Comparison of ENCODE assay signal across 8 cellular contexts in the genomic region with DNA sequence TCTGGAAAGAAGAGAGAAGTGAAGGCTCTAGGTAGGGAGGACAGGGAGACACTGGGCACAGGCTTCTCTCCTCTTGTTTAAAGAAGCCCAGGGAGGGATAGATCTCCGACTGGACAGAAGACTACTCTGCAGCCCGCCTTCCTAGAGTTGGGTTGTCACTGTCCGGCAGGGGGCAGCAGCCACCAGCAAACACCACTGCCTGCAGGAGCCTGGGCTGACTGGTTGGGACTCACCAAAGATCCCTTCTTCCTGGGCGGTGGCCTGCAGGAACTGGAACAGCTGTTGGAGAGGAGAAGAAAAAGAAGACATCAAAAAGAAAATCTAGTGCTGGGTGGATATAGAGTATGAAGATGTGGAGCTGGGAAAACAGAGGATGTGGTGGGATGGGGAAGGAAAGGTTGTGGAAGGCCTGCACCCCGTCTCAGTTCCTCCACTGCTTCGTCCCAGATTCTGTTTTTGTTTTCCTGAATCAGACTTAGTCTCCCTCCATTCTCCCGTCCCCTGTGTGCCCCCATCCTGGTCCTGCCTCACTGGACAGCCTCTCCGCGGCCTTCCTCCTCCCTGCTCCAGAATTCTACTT. TPM values are rescaled to one million over a fixed set of nuclear protein-coding genes. Genes with fewer than 3 reads are reported as not detected.
DNase-seq lines count a peak whose midpoint lies in the region; ATAC-seq, FAIRE-seq and TF ChIP-seq lines count a peak whose summit lies in the region.
"Not testable (repeated sequence)": the region's sequence is repeated elsewhere in the genome, so short reads cannot be mapped to it uniquely, and the experiment has no call there.

No MANE protein-coding gene starts in this region.

- not testable (repeated sequence) for H3K27me3 Mint-ChIP-seq in MCF 10A (ENCODE audit: insufficient read depth, unreplicated experiment)

- H3K27ac ChIP-seq in small intestine (ENCODE audit: low read depth in 1 of 2, low read length in 1 of 2) = not testable (repeated sequence)

- DNase-seq in Ammon's horn (ENCODE audit: low spot score) (peak; percentile 91), GM19240 (ENCODE audit: insufficient read length, low spot score) (peak; percentile 22), NCI-H460 (ENCODE audit: extremely low read depth, low read depth) (peak; percentile 62), MCF 10A (ENCODE audit: unreplicated experiment) (peak; percentile 71), iPS-NIHi7 (ENCODE audit: extremely low spot score) (peak; percentile 56), small intestine (peak; percentile 79)
- DNase-seq in activated CD4-positive, CD25-positive, alpha-beta regulatory T cell treated with anti-CD3 and anti-CD28 coated beads, Interleukin-2, amount 50 U/mL, for 16 hours (ENCODE audit: low read depth, low spot score) = peak; percentile 38

- H3K4me3 ChIP-seq in small intestine (ENCODE audit: low read depth in 1 of 2, low read length in 2 of 2) = not testable (repeated sequence)

- POLR2A ChIA-PET in MCF 10A (lab: Yijun Ruan, JAX) = not testable (repeated sequence)

- H3K27ac Mint-ChIP-seq in MCF 10A (ENCODE audit: low read depth, unreplicated experiment) = not testable (repeated sequence)

- H3K36me3 ChIP-seq in small intestine (ENCODE audit: control insufficient read depth in 2 of 2, insufficient read depth in 2 of 2, low read length in 2 of 2) = not testable (repeated sequence)

- H3K36me3 Mint-ChIP-seq in MCF 10A (ENCODE audit: insufficient read depth, unreplicated experiment) = not testable (repeated sequence)

- not testable (repeated sequence) for H3K27me3 ChIP-seq in small intestine (ENCODE audit: control insufficient read depth in 2 of 2, insufficient read depth in 2 of 2, low read length in 2 of 2)

- not testable (repeated sequence) for H3K9me3 Mint-ChIP-seq in MCF 10A (ENCODE audit: unreplicated experiment)

- H3K9me3 ChIP-seq in small intestine (ENCODE audit: control insufficient read depth, low read depth) = not testable (repeated sequence)

- not testable (repeated sequence) for H3K4me1 Mint-ChIP-seq in MCF 10A (ENCODE audit: insufficient read depth, unreplicated experiment)

- CTCF ChIA-PET in MCF 10A (lab: Yijun Ruan, JAX) = interaction anchor here (0.5 to 1.9 kb wide), 12 partner anchors 10 to 321 kb away, joined by 3 to 7 read pairs (median 3); a partner anchor contains a TSS

- H3K4me1 ChIP-seq in small intestine (ENCODE audit: control insufficient read depth in 2 of 2, insufficient read depth in 1 of 2, low read depth in 1 of 2, low read length in 1 of 2) = not testable (repeated sequence)

- intact Hi-C loops in MCF 10A (cut with micrococcal nuclease) = loop anchor here (1.0 kb wide), 1 partner anchor 315 kb away; no protein-coding TSS in a partner anchor

- BruUV-seq in MCF 10A (replicated peaks; lab: Mats Ljungman, UMichigan) = not testable (repeated sequence)

- 9 to 52% (median 40%) methylated on average over 4 to 8 of the region's 9 CpGs for WGBS in small intestine, 3 donors

- FAIRE-seq in small intestine (lab: Jason Lieb, UNC) = not testable (repeated sequence)

- peak; percentile 79 for ATAC-seq in HG03442 (IDR thresholded peaks at IDR 0.05; ENCODE audit: unreplicated experiment)

- TF ChIP-seq CTCF in MCF 10A (IDR thresholded peaks at IDR 0.05; ENCODE audit: unreplicated experiment) = peak; percentile 77

- not testable (repeated sequence) for H3K4me3 Mint-ChIP-seq in MCF 10A (ENCODE audit: unreplicated experiment)

RNA-seq across cellular contexts. Expression of a gene that starts 11.6 kb away (rescaled TPM):
- total RNA-seq in NCI-H460 (2014; rRNA removed; shearing (Covaris generic)) = 35.2 and 35.5 TPM in 2 replicates
- 52.8 and 94.0 TPM in 2 replicates for polyA plus RNA-seq in NCI-H460 (2014; cell fraction: nucleus; rRNA removed)
- total RNA-seq in MCF 10A (2022) = 23.9 and 24.1 TPM in 2 replicates
- 100 to 1,000 TPM in 1 of 3 donors, 10 to 100 TPM in 2; 27.5 to 162 (median 82.7) TPM for polyA plus RNA-seq in small intestine

Comparison
In these comparisons a context has a peak if more than half of its experiments do, and no peak if none do; other contexts are left out.
1. DNase-seq: peak in every context shown above with its lines; median percentile 91 in Ammon's horn; 79 in small intestine; 71 in MCF 10A; 62 in NCI-H460; 56 in iPS-NIHi7; 38 in activated CD4-positive, CD25-positive, alpha-beta regulatory T cell treated with anti-CD3 and anti-CD28 coated beads, Interleukin-2, amount 50 U/mL, for 16 hours; 22 in GM19240.